In the genomic region with DNA sequence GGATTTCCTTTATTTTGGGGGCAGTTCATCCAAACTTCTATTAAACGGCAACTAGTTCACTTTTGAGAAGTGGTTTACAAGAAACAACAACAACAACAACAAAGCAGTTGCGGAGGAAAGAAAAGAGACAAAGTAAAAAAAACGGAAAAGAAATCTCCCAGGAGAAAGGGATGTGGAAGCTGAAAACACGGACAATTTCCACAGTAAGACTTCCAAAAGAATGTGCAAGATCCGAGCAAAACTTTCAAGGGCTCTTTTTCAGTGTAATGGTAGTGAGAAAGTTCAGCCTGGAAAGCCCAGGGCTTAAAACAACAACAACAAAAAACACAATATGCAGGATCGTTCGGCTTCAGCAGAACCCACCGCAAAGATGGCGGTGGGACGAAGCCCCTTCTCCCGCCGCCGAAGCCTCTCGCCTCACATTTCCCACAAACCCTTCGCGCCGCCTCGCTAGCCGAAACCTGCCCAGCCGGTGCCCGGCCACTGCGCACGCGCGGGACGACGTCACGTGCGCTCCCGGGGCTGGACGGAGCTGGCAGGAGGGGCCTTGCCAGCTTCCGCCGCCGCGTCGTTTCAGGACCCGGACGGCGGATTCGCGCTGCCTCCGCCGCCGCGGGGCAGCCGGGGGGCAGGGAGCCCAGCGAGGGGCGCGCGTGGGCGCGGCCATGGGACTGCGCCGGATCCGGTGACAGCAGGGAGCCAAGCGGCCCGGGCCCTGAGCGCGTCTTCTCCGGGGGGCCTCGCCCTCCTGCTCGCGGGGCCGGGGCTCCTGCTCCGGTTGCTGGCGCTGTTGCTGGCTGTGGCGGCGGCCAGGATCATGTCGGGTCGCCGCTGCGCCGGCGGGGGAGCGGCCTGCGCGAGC, we compare ENCODE assay signal across 8 cellular contexts. TPM values are rescaled to one million over a fixed set of nuclear protein-coding genes. Genes with fewer than 3 reads are reported as not detected.
A peak's percentile ranks its signal among the peaks of the same experiment; 100 is the strongest.
DNase-seq lines count a peak whose midpoint lies in the region; ATAC-seq and TF ChIP-seq lines count a peak whose summit lies in the region.

A gene (plus strand): TSS at position 553 of the 862 bp plus-strand sequence. CDS start 265 bp downstream, at position 818.

- H3K4me3 ChIP-seq in DND-41 (ENCODE audit: low read depth in 1 of 2, low read length in 2 of 2) (peak within 1 kb of the TSS; percentile 48 to 94), esophagus squamous epithelium (peak within 1 kb of the TSS; percentile 81 to 99 (median 93))

- DNase-seq in DND-41 (peak; percentile 96), RKO (ENCODE audit: low spot score) (peak; percentile 92), activated T-helper 1 cell treated with Interleukin-2 at 50 U/mL for 16 hours (ENCODE audit: low read depth) (peak; percentile 89), esophagus squamous epithelium (lab: John Stamatoyannopoulos, UW) (peak; percentile 70), myocyte (ENCODE audit: low read depth) (peak; percentile 96)
- peak; percentile 77 to 90 for DNase-seq in stimulated activated CD8-positive, alpha-beta memory T cell treated with anti-CD3 and anti-CD28 coated beads, Interleukin-7, amount 100 ng/mL, for 4 hours (ENCODE audit: low read depth in 2 of 2)

- TF ChIP-seq POLR2A in esophagus squamous epithelium (IDR thresholded peaks at IDR 0.05): peak in 3 of 4 donors; percentile 93 to 98 (median 93)

- H3K79me2 ChIP-seq in DND-41 (ENCODE audit: insufficient read depth, low read length): peaks cover 63% of the 10 kb centered on the region

- H3K27me3 ChIP-seq in DND-41 (ENCODE audit: insufficient read depth, low read length, poor library complexity) (no peaks in the 10 kb centered on the region), esophagus squamous epithelium (no peaks in the 10 kb centered on the region)

- H3K36me3 ChIP-seq in DND-41 (ENCODE audit: insufficient read depth, low read length) (peaks cover 16% of the 10 kb centered on the region), KOPT-K1 (ENCODE audit: insufficient read depth, low read length) (peaks cover 18% of the 10 kb centered on the region), esophagus squamous epithelium (peaks cover 0 to 10% (median 0%) of the 10 kb centered on the region in 3 donors)

- intact Hi-C loops in esophagus squamous epithelium (cut with DNase I): no loop called here

- H4K20me1 ChIP-seq in DND-41 (ENCODE audit: insufficient read depth, low read length): peaks cover 18% of the 10 kb centered on the region; the same call in 1 of the 2 replicates

- H3K4me2 ChIP-seq in DND-41 (ENCODE audit: insufficient read depth, low read length): peak within 1 kb of the TSS; percentile 81

- H2AFZ ChIP-seq in DND-41 (ENCODE audit: low read depth, low read length): peak within 1 kb of the TSS; percentile 87

- H3K27ac ChIP-seq in DND-41 (ENCODE audit: low read length) (peak within 1 kb of the TSS; percentile 91), KOPT-K1 (ENCODE audit: low read depth, low read length, poor library complexity, severe bottlenecking) (peak within 1 kb of the TSS; percentile 88), esophagus squamous epithelium (peak within 1 kb of the TSS; percentile 98 to 99 (median 98))

- peak; percentile 85 for ATAC-seq in DND-41 (ENCODE audit: insufficient read depth, low read depth)
- ATAC-seq in GM21786 (IDR thresholded peaks at IDR 0.05; ENCODE audit: unreplicated experiment): peak; percentile 65

- H3K9me3 ChIP-seq in DND-41 (ENCODE audit: insufficient read depth, low read length, severe bottlenecking) (no peaks in the 10 kb centered on the region), KOPT-K1 (ENCODE audit: insufficient read depth, low read length, poor library complexity, severe bottlenecking) (no peaks in the 10 kb centered on the region), esophagus squamous epithelium (no peaks in the 10 kb centered on the region)

- WGBS in esophagus squamous epithelium, 2 donors: 0 to 1% methylated on average over 5 to 9 of the region's 77 CpGs

- no peak for TF ChIP-seq CTCF in DND-41 (IDR thresholded peaks at IDR 0.05; ENCODE audit: borderline replicate concordance, extremely low read depth, low read length, poor library complexity, severe bottlenecking)
- peak in 1 of 6 experiments; percentile 27 for TF ChIP-seq CTCF in esophagus squamous epithelium (IDR thresholded peaks at IDR 0.05)

- H3K4me1 ChIP-seq in DND-41 (ENCODE audit: insufficient read depth, low read length): peaks cover 54% of the 10 kb centered on the region
- peaks cover 10 to 61% (median 43%) of the 10 kb centered on the region in 3 donors for H3K4me1 ChIP-seq in esophagus squamous epithelium

- H3K9ac ChIP-seq in DND-41 (ENCODE audit: low read depth, low read length): peak within 1 kb of the TSS; percentile 74

RNA-seq across cellular contexts. Expression of the gene that starts here (rescaled TPM):
- total RNA-seq in esophagus squamous epithelium: 10 to 100 TPM; 33.1 to 43.5 (median 39.2) TPM
- 23.3 and 24.2 TPM in 2 replicates for total RNA-seq in myocyte
- 14.2 TPM for polyA plus RNA-seq in myocyte (2012)

Comparison
In these comparisons a context has a peak if more than half of its experiments do, and no peak if none do; other contexts are left out.
1. Peak in every context shown above with its lines: DNase-seq, ATAC-seq, H3K4me3 ChIP-seq and H3K27ac ChIP-seq.